ENCODE assay signal across 8 cellular contexts in the genomic region with DNA sequence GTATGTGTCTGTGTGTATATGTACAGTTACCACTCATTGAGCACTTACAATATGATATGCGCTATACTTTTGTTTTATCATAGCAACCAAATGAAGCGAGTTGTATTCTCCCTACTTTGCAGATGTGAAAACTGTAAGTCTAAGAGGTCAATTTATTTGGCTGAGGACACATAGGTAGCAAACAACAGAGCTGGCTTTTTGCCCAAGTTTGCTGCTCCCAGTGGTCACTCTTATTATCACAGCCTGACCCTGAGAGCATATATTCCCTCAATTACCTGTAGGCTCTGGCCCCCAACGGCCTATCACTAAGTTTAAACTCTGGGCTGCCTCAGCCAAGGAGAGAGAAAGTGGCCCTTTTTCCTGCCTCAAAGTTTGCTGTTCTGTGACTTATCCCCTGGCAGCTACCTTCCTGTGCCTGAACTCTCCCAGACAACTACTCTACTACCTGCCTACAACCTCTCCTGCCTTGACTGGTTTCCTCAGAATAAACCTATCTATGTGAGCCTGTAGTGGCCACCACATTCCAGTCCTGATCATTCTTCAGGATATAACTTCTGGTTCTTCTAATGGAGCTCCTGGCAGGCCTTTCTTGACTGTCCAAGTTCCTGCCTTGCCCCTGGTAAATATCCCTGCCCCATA.
DNase-seq lines count a peak whose midpoint lies in the region; ATAC-seq, FAIRE-seq and TF ChIP-seq lines count a peak whose summit lies in the region.

No MANE protein-coding gene starts in this region.

- POLR2A ChIA-PET in A549 (lab: Yijun Ruan, JAX) = no interaction called here
- POLR2A ChIA-PET in naive thymus-derived CD4-positive, alpha-beta T cell (lab: Charles Lee) = no interaction called here

- H3K36me3 Mint-ChIP-seq in naive thymus-derived CD4-positive, alpha-beta T cell = peaks cover 0 to 5% (median 0%) of the 10 kb centered on the region in 5 donors

- peak; percentile 74 to 85; a peak in 5 of 6 replicates for ATAC-seq in A549
- no peak for ATAC-seq in naive thymus-derived CD4-positive, alpha-beta T cell

- no peak overlapping the region for H3K4me3 Mint-ChIP-seq in naive thymus-derived CD4-positive, alpha-beta T cell

- H4K20me1 ChIP-seq in osteoblast (ENCODE audit: insufficient read depth, low read length) = no peaks in the 10 kb centered on the region

- H3K79me2 ChIP-seq in osteoblast (ENCODE audit: insufficient read depth, low read length) = no peaks in the 10 kb centered on the region

- peaks cover 0 to 3% (median 0%) of the 10 kb centered on the region in 5 donors for H3K27me3 Mint-ChIP-seq in naive thymus-derived CD4-positive, alpha-beta T cell

- no peak for FAIRE-seq in A549 (lab: Jason Lieb, UNC)
- no peak for FAIRE-seq in bronchial epithelial cell (lab: Jason Lieb, UNC)

- TF ChIP-seq EP300 in A549 (IDR thresholded peaks at IDR 0.05) = no peak

- H3K27ac ChIP-seq in A549 (no peak overlapping the region), osteoblast (ENCODE audit: low read depth, low read length) (no peak overlapping the region)
- H3K27ac ChIP-seq in naive thymus-derived CD4-positive, alpha-beta T cell (ENCODE audit: low read depth, low read length) = no peak overlapping the region

- TF ChIP-seq POLR2A in A549 (IDR thresholded peaks at IDR 0.05; ENCODE audit: low read length) = no peak

- H3K27ac Mint-ChIP-seq in naive thymus-derived CD4-positive, alpha-beta T cell = no peak overlapping the region

- no peak overlapping the region for H2AFZ ChIP-seq in osteoblast (ENCODE audit: low read length)

- H3K36me3 ChIP-seq in bronchial epithelial cell (ENCODE audit: control insufficient read depth, insufficient read depth, low read length) (no peaks in the 10 kb centered on the region), osteoblast (ENCODE audit: insufficient read depth, low read length) (no peaks in the 10 kb centered on the region)
- no peaks in the 10 kb centered on the region for H3K36me3 ChIP-seq in naive thymus-derived CD4-positive, alpha-beta T cell (ENCODE audit: control insufficient read depth in 2 of 3, insufficient read depth in 3 of 3, low read length in 3 of 3)

- CTCF ChIA-PET in A549 (lab: Yijun Ruan, JAX) = interaction anchor here (0.8 to 2.4 kb wide), 6 partner anchors 9 to 58 kb away, joined by 3 to 15 read pairs (median 4); no protein-coding TSS in a partner anchor
- CTCF ChIA-PET in naive thymus-derived CD4-positive, alpha-beta T cell (lab: Charles Lee) = no interaction called here

- in situ Hi-C loops in GM13976 (cut with MboI; ENCODE audit: low sequenced_read_pairs, unreplicated experiment) = no loop called here

- intact Hi-C loops in naive thymus-derived CD4-positive, alpha-beta T cell (cut with micrococcal nuclease) = no loop called here

- no peaks in the 10 kb centered on the region for H3K27me3 ChIP-seq in bronchial epithelial cell (ENCODE audit: control insufficient read depth, insufficient read depth, low read length)
- no peaks in the 10 kb centered on the region for H3K27me3 ChIP-seq in osteoblast (ENCODE audit: insufficient read depth, low read length)
- H3K27me3 ChIP-seq in naive thymus-derived CD4-positive, alpha-beta T cell (ENCODE audit: control insufficient read depth in 2 of 2, insufficient read depth in 2 of 2, low read length in 2 of 2) = no peaks in the 10 kb centered on the region

- no peak overlapping the region for H3K4me3 ChIP-seq in A549
- H3K4me3 ChIP-seq in HFF-Myc (replicated peaks; ENCODE audit: low read depth, low read length) = no peak overlapping the region
- H3K4me3 ChIP-seq in bronchial epithelial cell (ENCODE audit: low read depth, low read length) = no peak overlapping the region
- no peak overlapping the region for H3K4me3 ChIP-seq in osteoblast (ENCODE audit: insufficient read depth, low read length)
- no peak overlapping the region for H3K4me3 ChIP-seq in naive thymus-derived CD4-positive, alpha-beta T cell (ENCODE audit: low read length)

- peaks cover 0 to 23% (median 4%) of the 10 kb centered on the region in 11 donors for H3K9me3 Mint-ChIP-seq in naive thymus-derived CD4-positive, alpha-beta T cell

- no peaks in the 10 kb centered on the region for H3K4me1 Mint-ChIP-seq in naive thymus-derived CD4-positive, alpha-beta T cell

- no peak for TF ChIP-seq RAD21 in A549 (conservative IDR thresholded peaks at IDR 0.05 in 1 of 2, IDR thresholded peaks at IDR 0.05 in 1 of 2)

- DNase-seq in A549 (ENCODE audit: low read depth in 1 of 2, low spot score in 1 of 2) (peak; percentile 23 to 48), GM13976 (ENCODE audit: low spot score) (peak; percentile 49), HFF-Myc (ENCODE audit: extremely low read depth, low read depth) (peak; percentile 26), bronchial epithelial cell (ENCODE audit: low read depth) (peak; percentile 44), osteoblast (ENCODE audit: insufficient read length, low spot score, missing footprints) (no peak), NCI-H2081 treated with DMSO at 0.1 percent for 48 hours (lab: John Stamatoyannopoulos, UW) (no peak)
- DNase-seq in naive thymus-derived CD4-positive, alpha-beta T cell = no peak

- H3K9me3 ChIP-seq in A549 = no peaks in the 10 kb centered on the region
- H3K9me3 ChIP-seq in osteoblast (ENCODE audit: low read depth, low read length) = no peaks in the 10 kb centered on the region
- H3K9me3 ChIP-seq in naive thymus-derived CD4-positive, alpha-beta T cell (ENCODE audit: control insufficient read depth in 2 of 3, low read length in 3 of 3) = no peaks in the 10 kb centered on the region

- H3K4me2 ChIP-seq in A549 (no peak overlapping the region), osteoblast (ENCODE audit: insufficient read depth, low read length) (no peak overlapping the region)

- TF ChIP-seq CTCF in A549 (IDR thresholded peaks at IDR 0.05) = peak; percentile 26; the same call in 1 of the 3 replicates
- peak; percentile 37 for TF ChIP-seq CTCF in GM13976 (IDR thresholded peaks at IDR 0.05; ENCODE audit: borderline replicate concordance, control extremely low read depth, extremely low read depth, insufficient read depth, missing control alignments)
- peak; percentile 62 for TF ChIP-seq CTCF in HFF-Myc (IDR thresholded peaks at IDR 0.05; ENCODE audit: low read depth, low read length, missing control alignments)
- TF ChIP-seq CTCF in LNCAP (IDR thresholded peaks at IDR 0.05) = peak; percentile 78
- peak; percentile 72 for TF ChIP-seq CTCF in bronchial epithelial cell (IDR thresholded peaks at IDR 0.05; ENCODE audit: insufficient read depth, low read length, severe bottlenecking)
- TF ChIP-seq CTCF in osteoblast (IDR thresholded peaks at IDR 0.05; ENCODE audit: extremely low read depth, low read depth, low read length) = peak; percentile 46

- H3K4me1 ChIP-seq in A549 = no peaks in the 10 kb centered on the region
- no peaks in the 10 kb centered on the region for H3K4me1 ChIP-seq in osteoblast (ENCODE audit: insufficient read depth, low read length)
- H3K4me1 ChIP-seq in naive thymus-derived CD4-positive, alpha-beta T cell (ENCODE audit: control insufficient read depth in 2 of 2, insufficient read depth in 2 of 2, low read length in 2 of 2) = no peaks in the 10 kb centered on the region

- 31% methylated on average over 3 of the region's 3 CpGs for whole genome bisulfite sequencing in A549 (ENCODE audit: missing lambda C conversion rate)

TF ChIP-seq in A549, 52 proteins besides CTCF, POLR2A, EP300 and RAD21 (continues in another document):
- TF ChIP-seq TFCP2L1 (CRISPR knock-in tag; IDR thresholded peaks at IDR 0.05) = no peak
- TF ChIP-seq, protein P1, sequence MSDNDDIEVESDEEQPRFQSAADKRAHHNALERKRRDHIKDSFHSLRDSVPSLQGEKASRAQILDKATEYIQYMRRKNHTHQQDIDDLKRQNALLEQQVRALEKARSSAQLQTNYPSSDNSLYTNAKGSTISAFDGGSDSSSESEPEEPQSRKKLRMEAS (IDR thresholded peaks at IDR 0.05) = no peak
- TF ChIP-seq, protein P2, sequence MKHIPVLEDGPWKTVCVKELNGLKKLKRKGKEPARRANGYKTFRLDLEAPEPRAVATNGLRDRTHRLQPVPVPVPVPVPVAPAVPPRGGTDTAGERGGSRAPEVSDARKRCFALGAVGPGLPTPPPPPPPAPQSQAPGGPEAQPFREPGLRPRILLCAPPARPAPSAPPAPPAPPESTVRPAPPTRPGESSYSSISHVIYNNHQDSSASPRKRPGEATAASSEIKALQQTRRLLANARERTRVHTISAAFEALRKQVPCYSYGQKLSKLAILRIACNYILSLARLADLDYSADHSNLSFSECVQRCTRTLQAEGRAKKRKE (CRISPR knock-in tag; IDR thresholded peaks at IDR 0.05; ENCODE audit: low read depth) = no peak
- no peak for TF ChIP-seq MAZ (IDR thresholded peaks at IDR 0.05; ENCODE audit: borderline replicate concordance, low read depth, low read length)
- no peak for TF ChIP-seq CBX8 (IDR thresholded peaks at IDR 0.05)
- no peak for TF ChIP-seq BHLHE40 (IDR thresholded peaks at IDR 0.05; ENCODE audit: low read depth, low read length)
- no peak for TF ChIP-seq MAFK (IDR thresholded peaks at IDR 0.05; ENCODE audit: partially characterized antibody)
- TF ChIP-seq, protein P3, sequence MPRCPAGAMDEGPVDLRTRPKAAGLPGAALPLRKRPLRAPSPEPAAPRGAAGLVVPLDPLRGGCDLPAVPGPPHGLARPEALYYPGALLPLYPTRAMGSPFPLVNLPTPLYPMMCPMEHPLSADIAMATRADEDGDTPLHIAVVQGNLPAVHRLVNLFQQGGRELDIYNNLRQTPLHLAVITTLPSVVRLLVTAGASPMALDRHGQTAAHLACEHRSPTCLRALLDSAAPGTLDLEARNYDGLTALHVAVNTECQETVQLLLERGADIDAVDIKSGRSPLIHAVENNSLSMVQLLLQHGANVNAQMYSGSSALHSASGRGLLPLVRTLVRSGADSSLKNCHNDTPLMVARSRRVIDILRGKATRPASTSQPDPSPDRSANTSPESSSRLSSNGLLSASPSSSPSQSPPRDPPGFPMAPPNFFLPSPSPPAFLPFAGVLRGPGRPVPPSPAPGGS (IDR thresholded peaks at IDR 0.05) = no peak
- TF ChIP-seq, protein P4, sequence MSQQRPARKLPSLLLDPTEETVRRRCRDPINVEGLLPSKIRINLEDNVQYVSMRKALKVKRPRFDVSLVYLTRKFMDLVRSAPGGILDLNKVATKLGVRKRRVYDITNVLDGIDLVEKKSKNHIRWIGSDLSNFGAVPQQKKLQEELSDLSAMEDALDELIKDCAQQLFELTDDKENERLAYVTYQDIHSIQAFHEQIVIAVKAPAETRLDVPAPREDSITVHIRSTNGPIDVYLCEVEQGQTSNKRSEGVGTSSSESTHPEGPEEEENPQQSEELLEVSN (IDR thresholded peaks at IDR 0.05; ENCODE audit: borderline replicate concordance, low read depth) = no peak
- TF ChIP-seq NR3C1 (IDR thresholded peaks at IDR 0.05) = no peak
- TF ChIP-seq ZNF302 (CRISPR knock-in tag; IDR thresholded peaks at IDR 0.05) = no peak

Comparison
In these comparisons a context has a peak if more than half of its experiments do, and no peak if none do; other contexts are left out.
1. DNase-seq: peak in A549 (2 of 2), GM13976 (single experiment), HFF-Myc (single experiment) and bronchial epithelial cell (single experiment); none in osteoblast (single experiment), NCI-H2081 treated with DMSO at 0.1 percent for 48 hours (single experiment) and naive thymus-derived CD4-positive, alpha-beta T cell (0 of 9).
2. CTCF ChIP-seq: peak in every context shown above with its lines; median percentile 78 in LNCAP; 72 in bronchial epithelial cell; 62 in HFF-Myc; 46 in osteoblast; 37 in GM13976; 26 in A549.